In genomic region chr11:62881579-62882427, GRCh38 we compare ENCODE assay signal across 8 cellular contexts. TPM values are rescaled to one million over a fixed set of nuclear protein-coding genes. Genes with fewer than 3 reads are reported as not detected.
A peak's percentile ranks its signal among the peaks of the same experiment; 100 is the strongest.
DNase-seq lines count a peak whose midpoint lies in the region; ATAC-seq, FAIRE-seq and TF ChIP-seq lines count a peak whose summit lies in the region.

No MANE protein-coding gene starts in this region.

- no peak; a peak in 1 of 5 replicates for TF ChIP-seq RAD21 in A549 (conservative IDR thresholded peaks at IDR 0.05 in 1 of 2, IDR thresholded peaks at IDR 0.05 in 1 of 2)

- H3K4me3 ChIP-seq in A549: peak overlapping the region; percentile 89

- CTCF ChIA-PET in A549 (lab: Yijun Ruan, JAX): interaction anchor here (0.9 to 6.1 kb wide), 8 partner anchors 8 to 801 kb away, joined by 3 to 42 read pairs (median 7); no protein-coding TSS in a partner anchor

- H3K4me1 ChIP-seq in A549: peaks cover 55% of the 10 kb centered on the region

- peak overlapping the region; percentile 97 to 100 for H3K27ac ChIP-seq in A549

- POLR2A ChIA-PET in A549 (lab: Yijun Ruan, JAX): interaction anchor here (0.6 to 3.2 kb wide), 14 partner anchors 8 to 210 kb away, joined by 3 to 48 read pairs (median 6); partner anchors contain the start of genes HNRNPUL2, POLR2G, STX5 and TEX54

- FAIRE-seq in A549 (lab: Jason Lieb, UNC): no peak

- DNase-seq in A549 (ENCODE audit: low read depth in 1 of 2, low spot score in 1 of 2) (peak; percentile 97 to 98), NCI-H2196 treated with DMSO at 0.1 percent for 48 hours (lab: John Stamatoyannopoulos, UW; ENCODE audit: unreplicated experiment) (peak; percentile 92), cerebellum (ENCODE audit: low spot score) (peak; percentile 72), left lobe of liver (ENCODE audit: low spot score) (peak; percentile 77)
- DNase-seq in activated CD4-positive, CD25-positive, alpha-beta regulatory T cell treated with anti-CD3 and anti-CD28 coated beads, Interleukin-2, amount 50 U/mL, for 72 hours: peak; percentile 88
- peak; percentile 94 to 95 for DNase-seq in stimulated activated CD4-positive, alpha-beta T cell treated with anti-CD3 and anti-CD28 coated beads, Interleukin-2, amount 100 ng/mL, for 24 hours

- TF ChIP-seq CTCF in A549 (IDR thresholded peaks at IDR 0.05): no peak; the same call in 2 of the 3 replicates

- H3K9me3 ChIP-seq in A549: no peaks in the 10 kb centered on the region

- WGBS in A549 (ENCODE audit: missing lambda C conversion rate): 2% methylated on average over 18 of the region's 21 CpGs

- ATAC-seq in A549: peak; percentile 65 to 70; a peak in 5 of 6 replicates
- peak; percentile 32 for ATAC-seq in GM18517 (IDR thresholded peaks at IDR 0.05; ENCODE audit: unreplicated experiment)
- peak; percentile 32 for ATAC-seq in HG03039 (IDR thresholded peaks at IDR 0.05; ENCODE audit: unreplicated experiment)
- no peak for ATAC-seq in left lobe of liver

- H3K4me2 ChIP-seq in A549: peak overlapping the region; percentile 95

- no peak for TF ChIP-seq POLR2A in A549 (IDR thresholded peaks at IDR 0.05; ENCODE audit: low read length)

- peak; percentile 47 to 73; a peak in 2 of 5 replicates for TF ChIP-seq EP300 in A549 (IDR thresholded peaks at IDR 0.05)

TF ChIP-seq in A549, 52 proteins besides CTCF, POLR2A, EP300 and RAD21:
- TF ChIP-seq PHF8 (IDR thresholded peaks at IDR 0.05; ENCODE audit: borderline replicate concordance, low read depth) (no peak; the same call in 1 of the 2 replicates), MAFK (IDR thresholded peaks at IDR 0.05; ENCODE audit: partially characterized antibody) (peak; percentile 29), JUN (IDR thresholded peaks at IDR 0.05) (peak in 1 of 2 experiments; percentile 55; a peak in 3 of 5 replicates), NFE2L2 (conservative IDR thresholded peaks at IDR 0.05; ENCODE audit: low read length) (no peak), FOSL2 (IDR thresholded peaks at IDR 0.05) (peak; percentile 69), FOSL2 (CRISPR knock-in tag; IDR thresholded peaks at IDR 0.05) (peak; percentile 87), TP53 (CRISPR knock-in tag; IDR thresholded peaks at IDR 0.05) (peak; percentile 22; the same call in 1 of the 2 replicates), RARB (CRISPR knock-in tag; IDR thresholded peaks at IDR 0.05) (0 out of 2 replicates have a peak, but pooled peaks have one; percentile 38), CEBPB (IDR thresholded peaks at IDR 0.05) (peak; percentile 65 to 83; a peak in 3 of 4 replicates), SREBF2 (IDR thresholded peaks at IDR 0.05) (no peak), USF2 (IDR thresholded peaks at IDR 0.05) (peak; percentile 66), JUNB (IDR thresholded peaks at IDR 0.05) (peak; percentile 56), REST (IDR thresholded peaks at IDR 0.05) (peak; percentile 4; the same call in 1 of the 2 replicates), FOSB (CRISPR knock-in tag; IDR thresholded peaks at IDR 0.05) (no peak), BHLHE40 (IDR thresholded peaks at IDR 0.05; ENCODE audit: low read depth, low read length) (peak; percentile 81), NR3C1 (IDR thresholded peaks at IDR 0.05) (no peak)

RNA-seq across cellular contexts. Expression of gene SLC3A2, which starts 1.1 kb away (rescaled TPM):
- polyA plus RNA-seq in A549 (2011; rRNA removed): 1,064 and 1,133 TPM in 2 replicates
- polyA plus RNA-seq in A549 (2012; cell fraction: cytosol; rRNA removed): 1,069 and 1,103 TPM in 2 replicates
- 2,860 and 2,938 TPM in 2 replicates for polyA plus RNA-seq in A549 (2012; cell fraction: nucleus; rRNA removed)
- 906 to 1,102 TPM (median 1,007 TPM) in 3 replicates for polyA plus RNA-seq in A549 (2017; fragmentation: RNase III; extraction: RNeasy Plus Mini Kit Qiagen cat#74134 plus additional on column Dnase treatment)
- polyA minus RNA-seq in A549 (2011; rRNA and poly(A)+ RNA removed): 561 and 608 TPM in 2 replicates
- 64.1 TPM for total RNA-seq in cerebellum
- 64.8 TPM for total RNA-seq in left lobe of liver

RNA-seq across cellular contexts. Expression of gene CHRM1, which starts 39.4 kb away (rescaled TPM):
- polyA plus RNA-seq in A549 (2011; rRNA removed) (not detected in 2 replicates), A549 (2017; fragmentation: RNase III; extraction: RNeasy Plus Mini Kit Qiagen cat#74134 plus additional on column Dnase treatment) (not detected in 3 replicates)
- not detected in 2 replicates for polyA plus RNA-seq in A549 (2012; cell fraction: cytosol; rRNA removed)
- polyA plus RNA-seq in A549 (2012; cell fraction: nucleus; rRNA removed): not detected in 2 replicates
- not detected in 2 replicates for polyA minus RNA-seq in A549 (2011; rRNA and poly(A)+ RNA removed)
- total RNA-seq in cerebellum (not detected), left lobe of liver (not detected)

RNA-seq across cellular contexts. Expression of gene WDR74, which starts 42.4 kb away (rescaled TPM):
- polyA plus RNA-seq in A549 (2011; rRNA removed) (47.6 and 52.9 TPM in 2 replicates), A549 (2017; fragmentation: RNase III; extraction: RNeasy Plus Mini Kit Qiagen cat#74134 plus additional on column Dnase treatment) (88.9 to 100 TPM (median 90.6 TPM) in 3 replicates)
- 130 and 135 TPM in 2 replicates for polyA plus RNA-seq in A549 (2012; cell fraction: cytosol; rRNA removed)
- polyA plus RNA-seq in A549 (2012; cell fraction: nucleus; rRNA removed): 216 and 240 TPM in 2 replicates
- 79.9 and 130 TPM in 2 replicates for polyA minus RNA-seq in A549 (2011; rRNA and poly(A)+ RNA removed)
- total RNA-seq in cerebellum (31.2 TPM), left lobe of liver (20.5 TPM)

RNA-seq across cellular contexts. Expression of gene TEX54, which starts 49.2 kb away (rescaled TPM):
- polyA plus RNA-seq in A549 (2011; rRNA removed): not detected in 2 replicates
- not detected in 2 replicates for polyA plus RNA-seq in A549 (2012; cell fraction: cytosol; rRNA removed)
- polyA plus RNA-seq in A549 (2012; cell fraction: nucleus; rRNA removed): 0.39 TPM in 1 of 2 replicates, not detected in the other
- not detected in 3 replicates for polyA plus RNA-seq in A549 (2017; fragmentation: RNase III; extraction: RNeasy Plus Mini Kit Qiagen cat#74134 plus additional on column Dnase treatment)
- not detected in 2 replicates for polyA minus RNA-seq in A549 (2011; rRNA and poly(A)+ RNA removed)
- total RNA-seq in cerebellum: not detected
- total RNA-seq in left lobe of liver: not detected

RNA-seq across cellular contexts. Expression of gene STX5, which starts 50.0 kb away (rescaled TPM):
- polyA plus RNA-seq in A549 (2011; rRNA removed) (30.3 and 32.3 TPM in 2 replicates), A549 (2017; fragmentation: RNase III; extraction: RNeasy Plus Mini Kit Qiagen cat#74134 plus additional on column Dnase treatment) (16.8 to 21.0 TPM (median 19.5 TPM) in 3 replicates)
- polyA plus RNA-seq in A549 (2012; cell fraction: cytosol; rRNA removed): 16.3 and 20.3 TPM in 2 replicates
- polyA plus RNA-seq in A549 (2012; cell fraction: nucleus; rRNA removed): 14.0 and 14.4 TPM in 2 replicates
- 43.6 and 47.7 TPM in 2 replicates for polyA minus RNA-seq in A549 (2011; rRNA and poly(A)+ RNA removed)
- total RNA-seq in cerebellum (24.3 TPM), left lobe of liver (23.8 TPM)
